Comparison of ENCODE assay signal across 23 cellular contexts in the genomic region with DNA sequence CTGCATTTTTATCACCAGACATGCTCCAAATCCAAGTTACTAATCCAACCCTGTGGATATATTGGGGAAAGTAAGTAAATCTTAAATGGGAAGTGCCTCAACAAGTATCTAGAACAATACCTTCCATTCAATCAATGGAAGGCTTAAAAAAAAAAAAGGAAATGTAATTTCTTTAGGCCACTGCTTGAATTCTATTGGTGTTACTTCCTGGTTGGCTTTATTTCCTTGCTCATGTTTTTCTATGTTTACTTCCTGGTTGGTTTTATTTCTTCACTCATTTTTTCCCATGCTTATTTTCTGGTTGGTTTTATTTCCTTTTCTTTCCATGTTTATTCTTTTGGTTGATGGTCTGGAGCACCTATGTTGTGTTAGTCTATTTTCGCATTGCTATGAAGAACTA.
A peak's percentile ranks its signal among the peaks of the same experiment; 100 is the strongest.
DNase-seq lines count a peak whose midpoint lies in the region; ATAC-seq and TF ChIP-seq lines count a peak whose summit lies in the region.
"Had no signal": no experiment of that assay in that cellular context is flagged by ENCODE, and none has a peak within 500 bp of the region (broad histone marks: within the 10 kb centered on the region; RNA-seq: fewer than 3 reads in every experiment).

No MANE protein-coding gene starts in this region.

- peaks cover 0 to 16% of the 10 kb centered on the region in 2 experiments; a peak in 2 of 4 replicates for H3K4me1 ChIP-seq in HCT116 (ENCODE audit: control insufficient read depth in 1 of 2, insufficient read depth in 2 of 2, low read length in 2 of 2)
- H3K4me1 ChIP-seq: right lobe of liver had no signal

- TF ChIP-seq POLR2A in HCT116 (IDR thresholded peaks at IDR 0.05; ENCODE audit: borderline replicate concordance, extremely low read depth, insufficient read depth, insufficient read length): no peak

- no peaks in the 10 kb centered on the region for H3K9me2 ChIP-seq in HCT116 (ENCODE audit: insufficient read depth)

- no peak overlapping the region for H3K4me2 ChIP-seq in HCT116 (ENCODE audit: low read length)

- no peak for DNase-seq in activated CD4-positive, alpha-beta T cell treated with anti-CD3 and anti-CD28 coated beads, Interleukin-2, amount 10 ng/mL, durations not matched to agents 7 days and 5 days
- no peak for DNase-seq in activated CD4-positive, alpha-beta T cell treated with anti-CD3 and anti-CD28 coated beads for 48 hours
- DNase-seq in HCT116 (ENCODE audit: low read depth, low spot score) (no peak), endothelial cell (ENCODE audit: low spot score) (no peak), renal cortical epithelial cell (ENCODE audit: low read depth) (peak; percentile 39), mesenteric fat pad (ENCODE audit: low spot score) (no peak), T-helper 2 cell (no peak), amniotic stem cell (lab: John Stamatoyannopoulos, UW) (no peak)
- DNase-seq: aorta; cerebellar nuclear complex; DMS79; effector CD8-positive, alpha-beta T cell; H9; left ventricle myocardium superior; NCI-H1436; NCI-H2171 treated with DMSO at 0.1 percent for 48 hours; NCI-H69; right lobe of liver; Right ventricle myocardium superior; stimulated activated naive CD4-positive, alpha-beta T cell treated with Interleukin-2 at 50 U/mL for 16 hours; trophoblast cell had no signal

- H3K27ac Mint-ChIP-seq in activated CD4-positive, alpha-beta T cell treated with anti-CD3 and anti-CD28 coated beads, Interleukin-2, amount 10 ng/mL, durations not matched to agents 7 days and 5 days: peak overlapping the region; percentile 73
- peak overlapping the region; percentile 83 for H3K27ac Mint-ChIP-seq in endothelial cell (ENCODE audit: unreplicated experiment)
- H3K27ac Mint-ChIP-seq: activated T-helper 2 cell treated with anti-CD3 and anti-CD28 coated beads, Interferon-gamma antibody, Interleukin-2, Interleukin-4, amounts not matched to agents 10 μg/mL and 5 μg/mL and 100 μg/mL, durations not matched to agents 14 hours and 24 hours and 36 hours; H9; T-cell had no signal

- H3K36me3 ChIP-seq in HCT116 (ENCODE audit: control insufficient read depth in 1 of 2, insufficient read depth in 2 of 2, low read length in 2 of 2): no peaks in the 10 kb centered on the region

- no peak overlapping the region for H3K4me3 ChIP-seq in HCT116 (replicated peaks in 1 of 2; ENCODE audit: low read depth in 1 of 2, low read length in 2 of 2)
- H3K4me3 ChIP-seq: right lobe of liver had no signal

- TF ChIP-seq CTCF in HCT116 (IDR thresholded peaks at IDR 0.05 in 2 of 3, conservative IDR thresholded peaks at IDR 0.05 in 1 of 3; ENCODE audit: borderline replicate concordance in 1 of 3, insufficient read depth in 1 of 3, low read depth in 2 of 3, low read length in 2 of 3) (no peak), endothelial cell (IDR thresholded peaks at IDR 0.05; ENCODE audit: unreplicated experiment) (no peak)

- RAD21 ChIA-PET in HCT116 (lab: Charles Lee; ENCODE audit: low non-redundant PET in 1 of 2, low total read pairs in 2 of 2, uncharacterized antibody in 2 of 2, unreplicated experiment in 2 of 2): no interaction called here

- H2AFZ ChIP-seq in HCT116 (ENCODE audit: low read depth, low read length, poor library complexity, severe bottlenecking): no peak overlapping the region

- no peak overlapping the region for H3K4me3 Mint-ChIP-seq in activated CD4-positive, alpha-beta T cell treated with anti-CD3 and anti-CD28 coated beads, Interleukin-2, amount 10 ng/mL, durations not matched to agents 7 days and 5 days
- no peak overlapping the region for H3K4me3 Mint-ChIP-seq in endothelial cell (ENCODE audit: unreplicated experiment)
- H3K4me3 Mint-ChIP-seq: H9, T-cell had no signal

- H3K27me3 ChIP-seq in HCT116 (ENCODE audit: insufficient read depth, low read length): no peaks in the 10 kb centered on the region
- H3K27me3 ChIP-seq: right lobe of liver had no signal

- peaks cover 34% of the 10 kb centered on the region for H3K36me3 Mint-ChIP-seq in activated CD4-positive, alpha-beta T cell treated with anti-CD3 and anti-CD28 coated beads, Interleukin-2, amount 10 ng/mL, durations not matched to agents 7 days and 5 days (ENCODE audit: low read depth)
- peaks cover 4% of the 10 kb centered on the region for H3K36me3 Mint-ChIP-seq in endothelial cell (ENCODE audit: low read depth, unreplicated experiment)

- ATAC-seq in HCT116: no peak
- ATAC-seq: left ventricle myocardium superior had no signal

- TF ChIP-seq RAD21 in HCT116 (IDR thresholded peaks at IDR 0.05; ENCODE audit: low read depth): no peak

- CTCF ChIA-PET in activated CD4-positive, alpha-beta T cell treated with anti-CD3 and anti-CD28 coated beads, Interleukin-2, amount 10 ng/mL, durations not matched to agents 7 days and 5 days (lab: Charles Lee): no interaction called here
- CTCF ChIA-PET in HCT116 (lab: Charles Lee): no interaction called here

- intact Hi-C loops in HCT116 (cut with micrococcal nuclease): no loop called here

- peaks cover 21% of the 10 kb centered on the region for H3K4me1 Mint-ChIP-seq in activated CD4-positive, alpha-beta T cell treated with anti-CD3 and anti-CD28 coated beads, Interleukin-2, amount 10 ng/mL, durations not matched to agents 7 days and 5 days
- H3K4me1 Mint-ChIP-seq in endothelial cell (ENCODE audit: unreplicated experiment): peaks cover 47% of the 10 kb centered on the region

- H3K79me2 ChIP-seq in HCT116 (ENCODE audit: insufficient read depth, low read length): no peaks in the 10 kb centered on the region

- H3K9ac ChIP-seq in HCT116 (ENCODE audit: low read length): no peak overlapping the region

- H3K27ac ChIP-seq in HCT116 (ENCODE audit: low read depth, low read length): no peak overlapping the region
- H3K27ac ChIP-seq: right lobe of liver had no signal

- no peaks in the 10 kb centered on the region for H4K20me1 ChIP-seq in HCT116 (ENCODE audit: insufficient read depth)

- H3K9me3 ChIP-seq in HCT116 (ENCODE audit: control insufficient read depth in 1 of 2, insufficient read depth in 1 of 2, low read depth in 1 of 2, low read length in 2 of 2): no peaks in the 10 kb centered on the region
- H3K9me3 ChIP-seq: right lobe of liver had no signal

- POLR2A ChIA-PET in activated CD4-positive, alpha-beta T cell treated with anti-CD3 and anti-CD28 coated beads, Interleukin-2, amount 10 ng/mL, durations not matched to agents 7 days and 5 days (lab: Charles Lee): no interaction called here
- POLR2A ChIA-PET in HCT116 (lab: Charles Lee): no interaction called here

- H3K27me3 Mint-ChIP-seq in activated CD4-positive, alpha-beta T cell treated with anti-CD3 and anti-CD28 coated beads, Interleukin-2, amount 10 ng/mL, durations not matched to agents 7 days and 5 days: no peaks in the 10 kb centered on the region
- H3K27me3 Mint-ChIP-seq in endothelial cell (ENCODE audit: unreplicated experiment): no peaks in the 10 kb centered on the region
- H3K27me3 Mint-ChIP-seq: T-cell had no signal

- peaks cover 4% of the 10 kb centered on the region for H3K9me3 Mint-ChIP-seq in activated CD4-positive, alpha-beta T cell treated with anti-CD3 and anti-CD28 coated beads, Interleukin-2, amount 10 ng/mL, durations not matched to agents 7 days and 5 days
- H3K9me3 Mint-ChIP-seq in endothelial cell (ENCODE audit: unreplicated experiment): no peaks in the 10 kb centered on the region
- H3K9me3 Mint-ChIP-seq: H9, T-cell had no signal

- no TSS peak for BruUV-seq in HCT116 (replicated peaks; lab: Mats Ljungman, UMichigan)

TF ChIP-seq in HCT116, 20 proteins besides CTCF, POLR2A, EP300 and RAD21:
- no peak for TF ChIP-seq ZFX (IDR thresholded peaks at IDR 0.05)
- peak; percentile 34; the same call in 1 of the 2 replicates for TF ChIP-seq ELF1 (IDR thresholded peaks at IDR 0.05; ENCODE audit: borderline replicate concordance, low read depth)
TF ChIP-seq in HCT116: peak in this region for 1.
